Comparison of ENCODE assay signal across 17 cellular contexts in the genomic region with DNA sequence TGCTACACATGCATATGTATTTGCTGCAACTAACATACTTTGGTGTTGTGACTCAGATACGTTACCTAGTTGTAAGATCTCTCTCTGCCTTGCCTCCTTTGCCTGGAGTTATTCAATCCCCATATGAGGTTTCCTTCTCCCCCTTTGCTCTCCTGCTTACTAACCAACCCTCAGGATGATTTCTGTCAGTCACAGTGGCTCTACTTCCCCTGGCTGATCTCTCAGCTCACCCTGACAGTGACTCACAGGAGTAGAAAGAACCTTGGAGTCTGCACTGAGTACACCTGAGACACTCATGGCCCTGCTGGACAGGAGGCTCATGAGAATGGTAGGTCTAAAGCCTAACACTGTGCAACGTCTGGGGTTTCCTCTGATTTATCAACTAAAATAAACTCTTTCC.
DNase-seq lines count a peak whose midpoint lies in the region; ATAC-seq, FAIRE-seq and TF ChIP-seq lines count a peak whose summit lies in the region.
"Had no signal": no experiment of that assay in that cellular context is flagged by ENCODE, and none has a peak within 500 bp of the region (broad histone marks: within the 10 kb centered on the region; RNA-seq: fewer than 3 reads in every experiment).

No MANE protein-coding gene starts in this region.

- no peak overlapping the region for H3K4me3 Mint-ChIP-seq in nephron progenitor cell
- no peak overlapping the region for H3K4me3 Mint-ChIP-seq in activated CD8-positive, alpha-beta memory T cell treated with anti-CD3 and anti-CD28 coated beads, Interleukin-2, amount 10 ng/mL, durations not matched to agents 7 days and 5 days
- H3K4me3 Mint-ChIP-seq: activated naive CD4-positive, alpha-beta T cell treated with anti-CD3 and anti-CD28 coated beads, Interleukin-2, amount 10 ng/mL, durations not matched to agents 7 days and 5 days had no signal

- no peaks in the 10 kb centered on the region for H3K4me1 ChIP-seq in K562 (replicated peaks in 1 of 2; ENCODE audit: control insufficient read depth in 2 of 2, insufficient read depth in 2 of 2, low read length in 2 of 2)
- H3K4me1 ChIP-seq: colonic mucosa had no signal

- no peaks in the 10 kb centered on the region for H3K9me1 ChIP-seq in K562 (ENCODE audit: control insufficient read depth, insufficient read depth, low read length)

- H3K36me3 Mint-ChIP-seq in nephron progenitor cell (ENCODE audit: low read depth) = no peaks in the 10 kb centered on the region
- H3K36me3 Mint-ChIP-seq in activated CD8-positive, alpha-beta memory T cell treated with anti-CD3 and anti-CD28 coated beads, Interleukin-2, amount 10 ng/mL, durations not matched to agents 7 days and 5 days = peaks cover 1% of the 10 kb centered on the region
- H3K36me3 Mint-ChIP-seq: activated naive CD4-positive, alpha-beta T cell treated with anti-CD3 and anti-CD28 coated beads, Interleukin-2, amount 10 ng/mL, durations not matched to agents 7 days and 5 days had no signal

- no peak for TF ChIP-seq POLR2A in K562 (conservative IDR thresholded peaks at IDR 0.05)

- no TSS peak for BruUV-seq in K562 (replicated peaks; lab: Mats Ljungman, UMichigan)

- H3K9me3 Mint-ChIP-seq in nephron progenitor cell = peaks cover 6% of the 10 kb centered on the region
- no peaks in the 10 kb centered on the region for H3K9me3 Mint-ChIP-seq in activated CD8-positive, alpha-beta memory T cell treated with anti-CD3 and anti-CD28 coated beads, Interleukin-2, amount 10 ng/mL, durations not matched to agents 7 days and 5 days (ENCODE audit: low read depth)
- H3K9me3 Mint-ChIP-seq: activated naive CD4-positive, alpha-beta T cell treated with anti-CD3 and anti-CD28 coated beads, Interleukin-2, amount 10 ng/mL, durations not matched to agents 7 days and 5 days had no signal

- H3K79me2 ChIP-seq in K562 (ENCODE audit: control insufficient read depth, insufficient read depth, low read length) = no peaks in the 10 kb centered on the region

- POLR2A ChIA-PET in K562 (lab: Yijun Ruan, JAX) = no interaction called here

- H4K20me1 ChIP-seq in K562 (replicated peaks; ENCODE audit: control insufficient read depth, insufficient read depth, low read length) = no peaks in the 10 kb centered on the region

- H2AFZ ChIP-seq in K562 (ENCODE audit: low read depth, low read length) = no peak overlapping the region

- no peak overlapping the region for H3K4me2 ChIP-seq in K562 (ENCODE audit: insufficient read depth, low read length)

- no peak overlapping the region for H3K27ac ChIP-seq in K562 (ENCODE audit: extremely low read depth, low read depth, low read length)
- H3K27ac ChIP-seq: colonic mucosa had no signal

- no peak for FAIRE-seq in K562 (lab: Jason Lieb, UNC)

- no peaks in the 10 kb centered on the region for H3K27me3 Mint-ChIP-seq in nephron progenitor cell (ENCODE audit: low read depth, poor library complexity)
- peaks cover 6% of the 10 kb centered on the region for H3K27me3 Mint-ChIP-seq in activated CD8-positive, alpha-beta memory T cell treated with anti-CD3 and anti-CD28 coated beads, Interleukin-2, amount 10 ng/mL, durations not matched to agents 7 days and 5 days
- H3K27me3 Mint-ChIP-seq: activated naive CD4-positive, alpha-beta T cell treated with anti-CD3 and anti-CD28 coated beads, Interleukin-2, amount 10 ng/mL, durations not matched to agents 7 days and 5 days had no signal

- in situ Hi-C loops in K562 (cut with MboI) = loop anchor here (10.0 kb wide), 1 partner anchor 1602 kb away; no protein-coding TSS in a partner anchor

- CTCF ChIA-PET in K562 (lab: Yijun Ruan, JAX; ENCODE audit: low intra/inter-chr PET ratio) = no interaction called here
- CTCF ChIA-PET in activated CD8-positive, alpha-beta memory T cell treated with anti-CD3 and anti-CD28 coated beads, Interleukin-2, amount 10 ng/mL, durations not matched to agents 7 days and 5 days (lab: Charles Lee) = no interaction called here

- H3K27me3 ChIP-seq in K562 (ENCODE audit: control insufficient read depth in 2 of 2, insufficient read depth in 2 of 2, low read length in 2 of 2) = no peaks in the 10 kb centered on the region
- H3K27me3 ChIP-seq: colonic mucosa had no signal

- WGBS in K562 (ENCODE audit: insufficient coverage, low coverage, missing lambda C conversion rate) = 47% methylated on average over 2 of the region's 2 CpGs

- H3K9ac ChIP-seq in K562 (ENCODE audit: insufficient read depth in 1 of 2, low read depth in 2 of 2, low read length in 2 of 2) = no peak overlapping the region

- H3K36me3 ChIP-seq in K562 (ENCODE audit: control insufficient read depth, insufficient read depth, low read length) = no peaks in the 10 kb centered on the region
- H3K36me3 ChIP-seq: colonic mucosa had no signal

- no peak for TF ChIP-seq EP300 in K562 (IDR thresholded peaks at IDR 0.05; ENCODE audit: low read length)

- no peak for TF ChIP-seq RAD21 in K562 (CRISPR knock-in tag; conservative IDR thresholded peaks at IDR 0.05 in 1 of 2, IDR thresholded peaks at IDR 0.05 in 1 of 2)

- peak; percentile 62 for ATAC-seq in K562
- no peak for ATAC-seq in GM18861 (IDR thresholded peaks at IDR 0.05; ENCODE audit: unreplicated experiment)
- ATAC-seq in activated CD8-positive, alpha-beta memory T cell treated with anti-CD3 and anti-CD28 coated beads, Interleukin-2, amount 10 ng/mL, durations not matched to agents 7 days and 5 days = no peak
- no peak for ATAC-seq in left lobe of liver
- ATAC-seq: activated CD4-positive, CD25-positive, alpha-beta regulatory T cell treated with anti-CD3 and anti-CD28 coated beads, Interleukin-2, amount 50 U/mL, for 24 hours had no signal

- no peaks in the 10 kb centered on the region for H3K4me1 Mint-ChIP-seq in nephron progenitor cell
- H3K4me1 Mint-ChIP-seq in activated CD8-positive, alpha-beta memory T cell treated with anti-CD3 and anti-CD28 coated beads, Interleukin-2, amount 10 ng/mL, durations not matched to agents 7 days and 5 days = no peaks in the 10 kb centered on the region

- TF ChIP-seq CTCF in K562 (IDR thresholded peaks at IDR 0.05 in 2 of 3, conservative IDR thresholded peaks at IDR 0.05 in 1 of 3; ENCODE audit: insufficient read depth in 2 of 3, low read depth in 1 of 3, low read length in 3 of 3) (no peak), nephron progenitor cell (IDR thresholded peaks at IDR 0.05) (no peak)

- H3K27ac Mint-ChIP-seq in nephron progenitor cell = peak overlapping the region; percentile 44
- H3K27ac Mint-ChIP-seq in activated CD8-positive, alpha-beta memory T cell treated with anti-CD3 and anti-CD28 coated beads, Interleukin-2, amount 10 ng/mL, durations not matched to agents 7 days and 5 days = no peak overlapping the region
- H3K27ac Mint-ChIP-seq: activated naive CD4-positive, alpha-beta T cell treated with anti-CD3 and anti-CD28 coated beads, Interleukin-2, amount 10 ng/mL, durations not matched to agents 7 days and 5 days had no signal

- H3K4me3 ChIP-seq in K562 = no peak overlapping the region
- H3K4me3 ChIP-seq: colonic mucosa had no signal

- no peaks in the 10 kb centered on the region for H3K9me3 ChIP-seq in K562 (replicated peaks; ENCODE audit: control insufficient read depth, insufficient read depth, low read depth, low read length)
- H3K9me3 ChIP-seq: colonic mucosa had no signal

- intact Hi-C loops in K562 (cut with micrococcal nuclease) = no loop called here

- DNase-seq in HPDE6-E6E7 (ENCODE audit: extremely low spot score) (peak; percentile 55), NCI-H226 (peak; percentile 52), K562 (ENCODE audit: extremely low read depth in 1 of 4, low spot score in 3 of 4) (no peak), nephron progenitor cell (no peak), iPS-NIHi7 (ENCODE audit: extremely low spot score) (no peak), left lobe of liver (ENCODE audit: low spot score) (no peak)
- no peak for DNase-seq in activated CD8-positive, alpha-beta memory T cell treated with anti-CD3 and anti-CD28 coated beads, Interleukin-2, amount 10 ng/mL, durations not matched to agents 7 days and 5 days
- DNase-seq: activated CD8-positive, alpha-beta memory T cell treated with anti-CD3 and anti-CD28 coated beads for 24 hours; activated naive CD4-positive, alpha-beta T cell treated with anti-CD3 and anti-CD28 coated beads, Interleukin-2, amount 10 ng/mL, durations not matched to agents 7 days and 5 days; activated T-cell treated with anti-CD3 and anti-CD28 coated beads, Interleukin-2, amount 50 U/mL, for 48 hours; colonic mucosa; head of caudate nucleus; IMR-90; NCI-H187 treated with DMSO at 0.1 percent for 48 hours; T1000 had no signal

TF ChIP-seq in K562, 482 proteins besides CTCF, POLR2A, EP300 and RAD21 (continues in another document):
- no peak for TF ChIP-seq ZNF699 (CRISPR knock-in tag; IDR thresholded peaks at IDR 0.05; ENCODE audit: insufficient replicate concordance)
- TF ChIP-seq, protein P1, sequence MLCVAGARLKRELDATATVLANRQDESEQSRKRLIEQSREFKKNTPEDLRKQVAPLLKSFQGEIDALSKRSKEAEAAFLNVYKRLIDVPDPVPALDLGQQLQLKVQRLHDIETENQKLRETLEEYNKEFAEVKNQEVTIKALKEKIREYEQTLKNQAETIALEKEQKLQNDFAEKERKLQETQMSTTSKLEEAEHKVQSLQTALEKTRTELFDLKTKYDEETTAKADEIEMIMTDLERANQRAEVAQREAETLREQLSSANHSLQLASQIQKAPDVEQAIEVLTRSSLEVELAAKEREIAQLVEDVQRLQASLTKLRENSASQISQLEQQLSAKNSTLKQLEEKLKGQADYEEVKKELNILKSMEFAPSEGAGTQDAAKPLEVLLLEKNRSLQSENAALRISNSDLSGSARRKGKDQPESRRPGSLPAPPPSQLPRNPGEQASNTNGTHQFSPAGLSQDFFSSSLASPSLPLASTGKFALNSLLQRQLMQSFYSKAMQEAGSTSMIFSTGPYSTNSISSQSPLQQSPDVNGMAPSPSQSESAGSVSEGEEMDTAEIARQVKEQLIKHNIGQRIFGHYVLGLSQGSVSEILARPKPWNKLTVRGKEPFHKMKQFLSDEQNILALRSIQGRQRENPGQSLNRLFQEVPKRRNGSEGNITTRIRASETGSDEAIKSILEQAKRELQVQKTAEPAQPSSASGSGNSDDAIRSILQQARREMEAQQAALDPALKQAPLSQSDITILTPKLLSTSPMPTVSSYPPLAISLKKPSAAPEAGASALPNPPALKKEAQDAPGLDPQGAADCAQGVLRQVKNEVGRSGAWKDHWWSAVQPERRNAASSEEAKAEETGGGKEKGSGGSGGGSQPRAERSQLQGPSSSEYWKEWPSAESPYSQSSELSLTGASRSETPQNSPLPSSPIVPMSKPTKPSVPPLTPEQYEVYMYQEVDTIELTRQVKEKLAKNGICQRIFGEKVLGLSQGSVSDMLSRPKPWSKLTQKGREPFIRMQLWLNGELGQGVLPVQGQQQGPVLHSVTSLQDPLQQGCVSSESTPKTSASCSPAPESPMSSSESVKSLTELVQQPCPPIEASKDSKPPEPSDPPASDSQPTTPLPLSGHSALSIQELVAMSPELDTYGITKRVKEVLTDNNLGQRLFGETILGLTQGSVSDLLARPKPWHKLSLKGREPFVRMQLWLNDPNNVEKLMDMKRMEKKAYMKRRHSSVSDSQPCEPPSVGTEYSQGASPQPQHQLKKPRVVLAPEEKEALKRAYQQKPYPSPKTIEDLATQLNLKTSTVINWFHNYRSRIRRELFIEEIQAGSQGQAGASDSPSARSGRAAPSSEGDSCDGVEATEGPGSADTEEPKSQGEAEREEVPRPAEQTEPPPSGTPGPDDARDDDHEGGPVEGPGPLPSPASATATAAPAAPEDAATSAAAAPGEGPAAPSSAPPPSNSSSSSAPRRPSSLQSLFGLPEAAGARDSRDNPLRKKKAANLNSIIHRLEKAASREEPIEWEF (CRISPR knock-in tag; IDR thresholded peaks at IDR 0.05) = no peak

Comparison
In these comparisons a context has a peak if more than half of its experiments do, and no peak if none do; other contexts are left out.
1. DNase-seq: peak in HPDE6-E6E7 (single experiment) and NCI-H226 (single experiment); none in K562 (0 of 4), nephron progenitor cell (single experiment), activated CD8-positive, alpha-beta memory T cell treated with anti-CD3 and anti-CD28 coated beads, Interleukin-2, amount 10 ng/mL, durations not matched to agents 7 days and 5 days (single experiment), iPS-NIHi7 (single experiment) and left lobe of liver (single experiment).